In the genomic region with DNA sequence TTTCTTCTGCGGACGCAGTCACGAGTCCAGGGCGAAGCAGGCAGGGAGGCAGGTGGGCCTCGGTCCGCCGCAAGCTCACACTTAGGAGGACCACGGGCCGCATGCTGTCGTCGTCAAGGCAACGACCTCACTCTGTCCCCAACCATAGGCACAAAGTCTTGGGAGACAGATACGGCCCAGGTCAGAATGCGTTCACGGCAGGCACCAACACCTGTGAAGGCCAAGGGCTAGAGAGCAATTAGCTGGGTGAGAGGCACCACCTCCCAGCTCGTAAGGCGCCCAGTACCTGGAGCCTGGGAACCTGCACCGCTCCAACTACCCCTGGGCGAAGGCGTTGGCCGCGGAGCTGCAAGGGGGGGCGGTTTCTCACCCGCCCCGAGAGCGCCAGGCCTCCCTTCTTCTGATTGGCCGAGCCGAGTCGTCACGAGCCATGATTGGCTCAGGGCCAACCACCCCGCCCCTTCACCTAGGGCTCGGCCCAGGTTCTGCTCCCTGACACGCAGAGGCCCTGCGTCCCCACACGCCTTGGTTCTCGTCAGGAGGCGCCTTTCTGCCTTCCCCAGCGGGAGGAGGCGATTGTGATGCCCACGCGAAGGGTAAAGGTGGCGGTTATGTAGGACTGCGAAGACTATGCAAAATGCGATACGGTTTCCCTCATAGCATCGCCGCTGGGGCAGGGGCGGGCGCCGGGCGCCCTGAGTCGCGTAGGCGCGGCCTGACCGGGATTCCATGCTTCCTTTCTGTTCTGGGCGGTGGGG, we compare ENCODE assay signal across 8 cellular contexts. TPM values are rescaled to one million over a fixed set of nuclear protein-coding genes. Genes with fewer than 3 reads are reported as not detected.
DNase-seq lines count a peak whose midpoint lies in the region; ATAC-seq and TF ChIP-seq lines count a peak whose summit lies in the region.

A gene (minus strand): TSS at position 355 of the 758 bp plus-strand sequence. CDS start 4,540 bp downstream, outside the sequence.

- no peaks in the 10 kb centered on the region for H3K36me3 ChIP-seq in CD4-positive, CD25-positive, alpha-beta regulatory T cell (ENCODE audit: control insufficient read depth, insufficient read depth, low read length)
- H3K36me3 ChIP-seq in SJSA1 (no peaks in the 10 kb centered on the region), heart left ventricle (no peaks in the 10 kb centered on the region), parathyroid adenoma (ENCODE audit: control insufficient read depth, insufficient read depth, low read length) (no peaks in the 10 kb centered on the region), thymus (ENCODE audit: control insufficient read depth, insufficient read depth) (no peaks in the 10 kb centered on the region)

- H3K27me3 ChIP-seq in CD4-positive, CD25-positive, alpha-beta regulatory T cell (ENCODE audit: control insufficient read depth, insufficient read depth, low read length), result no peaks in the 10 kb centered on the region
- H3K27me3 ChIP-seq in SJSA1 (replicated peaks) (no peaks in the 10 kb centered on the region), heart left ventricle (peaks cover 0 to 3% (median 0%) of the 10 kb centered on the region in 9 donors), parathyroid adenoma (ENCODE audit: control insufficient read depth, insufficient read depth, low read length) (no peaks in the 10 kb centered on the region), thymus (ENCODE audit: control insufficient read depth, insufficient read depth) (no peaks in the 10 kb centered on the region)

- H3K9me3 ChIP-seq in CD4-positive, CD25-positive, alpha-beta regulatory T cell (ENCODE audit: control insufficient read depth in 2 of 2, low read length in 2 of 2), result no peaks in the 10 kb centered on the region
- H3K9me3 ChIP-seq in SJSA1 (replicated peaks) (no peaks in the 10 kb centered on the region), heart left ventricle (no peaks in the 10 kb centered on the region), parathyroid adenoma (ENCODE audit: control insufficient read depth, low read length) (no peaks in the 10 kb centered on the region), thymus (ENCODE audit: control insufficient read depth) (no peaks in the 10 kb centered on the region)

- H3K4me1 Mint-ChIP-seq in CD4-positive, CD25-positive, alpha-beta regulatory T cell, result peaks cover 0 to 17% (median 8%) of the 10 kb centered on the region in 4 donors

- peak within 1 kb of the TSS; percentile 85 to 99 (median 94) for H3K4me3 Mint-ChIP-seq in CD4-positive, CD25-positive, alpha-beta regulatory T cell

- intact Hi-C loops in heart left ventricle (cut with DNase I), result no loop called here

- H3K27ac Mint-ChIP-seq in CD4-positive, CD25-positive, alpha-beta regulatory T cell, result peak within 1 kb of the TSS; percentile 40 to 95 (median 95)

- 2 to 3% (median 3%) methylated on average over 46 to 57 of the region's 57 CpGs for WGBS in heart left ventricle, 4 donors
- WGBS in thymus, result 2% methylated on average over 57 of the region's 57 CpGs

- peak within 1 kb of the TSS; percentile 98 for H3K4me2 ChIP-seq in parathyroid adenoma (ENCODE audit: low read length)

- peak; percentile 91 to 93 (median 91) for DNase-seq in CD4-positive, CD25-positive, alpha-beta regulatory T cell
- DNase-seq in HPDE6-E6E7 (ENCODE audit: extremely low spot score), result peak; percentile 88
- peak; percentile 60 to 74 for DNase-seq in SJSA1 (ENCODE audit: low read depth in 1 of 2, low spot score in 2 of 2)
- peak; percentile 80 for DNase-seq in activated naive CD8-positive, alpha-beta T cell treated with anti-CD3 and anti-CD28 coated beads, Interleukin-2, amount 50 U/mL, for 16 hours (ENCODE audit: low read depth, low spot score)
- DNase-seq in heart left ventricle, result peak; percentile 71 to 93 (median 82)

- peak within 1 kb of the TSS; percentile 82 for H3K4me3 ChIP-seq in CD4-positive, CD25-positive, alpha-beta regulatory T cell (ENCODE audit: low read depth, low read length)
- peak within 1 kb of the TSS; percentile 41 for H3K4me3 ChIP-seq in SJSA1
- H3K4me3 ChIP-seq in heart left ventricle, result peak within 1 kb of the TSS; percentile 37 to 67 (median 58)
- H3K4me3 ChIP-seq in parathyroid adenoma (ENCODE audit: low read depth, low read length), result peak within 1 kb of the TSS; percentile 75
- peak within 1 kb of the TSS; percentile 56 for H3K4me3 ChIP-seq in thymus (ENCODE audit: low read length)

- TF ChIP-seq CTCF in heart left ventricle (IDR thresholded peaks at IDR 0.05) (no peak), parathyroid adenoma (IDR thresholded peaks at IDR 0.05) (no peak)

- TF ChIP-seq POLR2A in heart left ventricle (IDR thresholded peaks at IDR 0.05), result no peak

- H3K27me3 Mint-ChIP-seq in CD4-positive, CD25-positive, alpha-beta regulatory T cell, result peaks cover 5% of the 10 kb centered on the region

- peak within 1 kb of the TSS; percentile 28 for H3K9ac ChIP-seq in parathyroid adenoma

- peaks cover 12% of the 10 kb centered on the region for H3K4me1 ChIP-seq in CD4-positive, CD25-positive, alpha-beta regulatory T cell (ENCODE audit: control insufficient read depth, insufficient read depth, low read length, poor library complexity, severe bottlenecking)
- no peaks in the 10 kb centered on the region for H3K4me1 ChIP-seq in SJSA1 (replicated peaks)
- H3K4me1 ChIP-seq in heart left ventricle, result peaks cover 0 to 11% (median 1%) of the 10 kb centered on the region in 12 donors
- H3K4me1 ChIP-seq in parathyroid adenoma, result no peaks in the 10 kb centered on the region
- peaks cover 2% of the 10 kb centered on the region for H3K4me1 ChIP-seq in thymus (ENCODE audit: control insufficient read depth, insufficient read depth, low read length)

- peak; percentile 99 to 100 for ATAC-seq in CD4-positive, CD25-positive, alpha-beta regulatory T cell (ENCODE audit: low read depth in 2 of 2)
- peak; percentile 100 for ATAC-seq in GM19467 (IDR thresholded peaks at IDR 0.05; ENCODE audit: unreplicated experiment)
- ATAC-seq in heart left ventricle, result peak; percentile 84 to 97 (median 96)

- H3K27ac ChIP-seq in CD4-positive, CD25-positive, alpha-beta regulatory T cell (ENCODE audit: insufficient read depth, low read length, poor library complexity, severe bottlenecking), result peak within 1 kb of the TSS; percentile 52
- no peak within 1 kb of the TSS for H3K27ac ChIP-seq in SJSA1
- H3K27ac ChIP-seq in heart left ventricle, result peak within 1 kb of the TSS in 1 of 12 donors; percentile 21
- peak within 1 kb of the TSS; percentile 51 for H3K27ac ChIP-seq in parathyroid adenoma
- H3K27ac ChIP-seq in thymus (ENCODE audit: low read depth), result no peak within 1 kb of the TSS

- peak within 1 kb of the TSS; percentile 84 for H2AFZ ChIP-seq in parathyroid adenoma

- no peaks in the 10 kb centered on the region for H3K79me2 ChIP-seq in parathyroid adenoma

- H3K9me3 Mint-ChIP-seq in CD4-positive, CD25-positive, alpha-beta regulatory T cell, result no peaks in the 10 kb centered on the region

- H3K36me3 Mint-ChIP-seq in CD4-positive, CD25-positive, alpha-beta regulatory T cell, result peaks cover 4% of the 10 kb centered on the region

RNA-seq across cellular contexts. Expression of the gene that starts here (rescaled TPM):
- 0.30 TPM for total RNA-seq in CD4-positive, CD25-positive, alpha-beta regulatory T cell
- polyA plus RNA-seq in CD4-positive, CD25-positive, alpha-beta regulatory T cell, result 1 to 10 TPM in 1 of 4 donors, under 1 TPM in 3; 0.07 to 1.1 (median 0.44) TPM
- total RNA-seq in SJSA1 (2014; rRNA removed; shearing (Covaris generic)), result 0.37 and 0.78 TPM in 2 replicates
- total RNA-seq in heart left ventricle, result 1 to 10 TPM in 1 of 9 donors, under 1 TPM in 4, not detected in 4; 0.19 to 1.1 (median 0.83) TPM
- under 1 TPM in 1 of 2 donors, not detected in 1; 0.04 TPM for polyA plus RNA-seq in heart left ventricle
- polyA plus RNA-seq in thymus, result 0.25 TPM

Comparison
In these comparisons a context has a peak if more than half of its experiments do, and no peak if none do; other contexts are left out.
1. Peak in DNase-seq and H3K4me3 ChIP-seq in SJSA1; RNA of the gene not detected or under 1 TPM.
2. H3K27ac ChIP-seq: peak in CD4-positive, CD25-positive, alpha-beta regulatory T cell (single experiment) and parathyroid adenoma (single experiment); none in SJSA1 (single experiment) and thymus (single experiment).
3. Peak in every context shown above with its lines, with median percentiles within 50 percentile points of each other: ATAC-seq, DNase-seq and H3K4me3 ChIP-seq.